ENCODE assay signal across 8 cellular contexts in genomic region chr6:77457720-77458349, GRCh38. TPM values are rescaled to one million over a fixed set of nuclear protein-coding genes. Genes with fewer than 3 reads are reported as not detected.
DNase-seq lines count a peak whose midpoint lies in the region; ATAC-seq and TF ChIP-seq lines count a peak whose summit lies in the region.

No MANE protein-coding gene starts in this region.

- H3K36me3 ChIP-seq in adrenal gland (replicated peaks in 1 of 2), result no peaks in the 10 kb centered on the region

- ATAC-seq in GM18502 (IDR thresholded peaks at IDR 0.05; ENCODE audit: poor library complexity, unreplicated experiment), result peak; percentile 88
- peak; percentile 80 for ATAC-seq in HG02981 (IDR thresholded peaks at IDR 0.05; ENCODE audit: unreplicated experiment)
- ATAC-seq in right cardiac atrium, result peak; percentile 85 to 90
- no peak for ATAC-seq in GM21825 (IDR thresholded peaks at IDR 0.05; ENCODE audit: unreplicated experiment)

- peaks cover 10% of the 10 kb centered on the region for H3K4me1 Mint-ChIP-seq in CD14-positive monocyte

- TF ChIP-seq CTCF in CD14-positive monocyte (IDR thresholded peaks at IDR 0.05) (peak; percentile 53), adrenal gland (IDR thresholded peaks at IDR 0.05) (peak; percentile 60 to 83 (median 74))

- H3K9me3 Mint-ChIP-seq in CD14-positive monocyte, result peaks cover 3 to 11% (median 7%) of the 10 kb centered on the region in 7 donors

- no peak for DNase-seq in CD14-positive monocyte (ENCODE audit: low spot score)
- peak; percentile 24 for DNase-seq in NCI-H345 (lab: John Stamatoyannopoulos, UW)
- DNase-seq in adrenal gland, result peak; percentile 69 to 93 (median 82)
- DNase-seq in right cardiac atrium, result peak; percentile 64 to 87 (median 70)
- peak; percentile 86 for DNase-seq in smooth muscle cell of the brain vasculature (ENCODE audit: low read depth, low spot score)

- no peak for TF ChIP-seq POLR2A in adrenal gland (IDR thresholded peaks at IDR 0.05)

- no peak overlapping the region for H3K4me3 Mint-ChIP-seq in CD14-positive monocyte

- H3K9me3 ChIP-seq in adrenal gland (replicated peaks in 1 of 3), result no peaks in the 10 kb centered on the region
- no peaks in the 10 kb centered on the region for H3K9me3 ChIP-seq in right cardiac atrium (ENCODE audit: control insufficient read depth, low read length)

- H3K27ac Mint-ChIP-seq in CD14-positive monocyte, result no peak overlapping the region

- H3K4me3 ChIP-seq in adrenal gland, result no peak overlapping the region
- no peak overlapping the region for H3K4me3 ChIP-seq in right cardiac atrium (ENCODE audit: low read length)

- WGBS in adrenal gland, 4 donors, result 17 to 21% (median 19%) methylated on average over 6 of the region's 6 CpGs
- 18% methylated on average over 6 of the region's 6 CpGs for WGBS in right cardiac atrium

- peaks cover 14 to 28% (median 17%) of the 10 kb centered on the region in 3 donors for H3K27me3 Mint-ChIP-seq in CD14-positive monocyte (ENCODE audit: low read depth in 3 of 3)

- H3K27ac ChIP-seq in adrenal gland (no peak overlapping the region), right cardiac atrium (ENCODE audit: low read length) (no peak overlapping the region)

- H3K36me3 Mint-ChIP-seq in CD14-positive monocyte, result peaks cover 0 to 9% of the 10 kb centered on the region in 2 donors

- H3K4me1 ChIP-seq in adrenal gland (replicated peaks in 1 of 2) (peaks cover 0 to 9% of the 10 kb centered on the region in 2 donors), right cardiac atrium (ENCODE audit: control insufficient read depth, insufficient read depth, low read length) (no peaks in the 10 kb centered on the region)

- intact Hi-C loops in CD14-positive monocyte (cut with micrococcal nuclease), result no loop called here
- intact Hi-C loops in adrenal gland (cut with DNase I), result loop anchor here in 1 of 2 donors (5.0 kb wide), 1 partner anchor 776 kb away; no protein-coding TSS in a partner anchor
- intact Hi-C loops in right cardiac atrium (cut with DNase I), result loop anchor here in 2 of 4 donors (5.0 to 10.0 kb wide), 3 partner anchors 773 to 1523 kb away; no protein-coding TSS in a partner anchor

- H3K27me3 ChIP-seq in adrenal gland (peaks cover 12% of the 10 kb centered on the region), right cardiac atrium (ENCODE audit: control insufficient read depth, insufficient read depth) (no peaks in the 10 kb centered on the region)

RNA-seq across cellular contexts. Expression of gene HTR1B, which starts 5.5 kb away (rescaled TPM):
- polyA plus RNA-seq in CD14-positive monocyte (not detected), adrenal gland (under 1 TPM; 0.07 to 0.57 (median 0.24) TPM), right cardiac atrium (not detected)
- total RNA-seq in adrenal gland (under 1 TPM in 3 of 8 donors, not detected in 5; 0.41 to 0.91 (median 0.71) TPM), right cardiac atrium (not detected)
